In genomic region chr1:210584439-210585113, GRCh38 we compare ENCODE assay signal across 8 cellular contexts.
DNase-seq lines count a peak whose midpoint lies in the region; ATAC-seq lines count a peak whose summit lies in the region.

No MANE protein-coding gene starts in this region.

- ATAC-seq in GM18909 (IDR thresholded peaks at IDR 0.05; ENCODE audit: poor library complexity, unreplicated experiment) (peak; percentile 79), HG03354 (IDR thresholded peaks at IDR 0.05; ENCODE audit: poor library complexity, severe bottlenecking, unreplicated experiment) (peak; percentile 85)

- peak overlapping the region; percentile 65 for H3K27ac ChIP-seq in caudate nucleus (ENCODE audit: low read depth, low read length)

- DNase-seq in AG08395 (ENCODE audit: low spot score) (peak; percentile 86), NCI-H345 (lab: John Stamatoyannopoulos, UW) (peak; percentile 97), caudate nucleus (lab: John Stamatoyannopoulos, UW) (peak; percentile 19 to 97 (median 81)), kidney glomerular epithelial cell (lab: John Stamatoyannopoulos, UW) (peak; percentile 51)
- peak; percentile 19 for DNase-seq in activated CD4-positive, CD25-positive, alpha-beta regulatory T cell treated with anti-CD3 and anti-CD28 coated beads, Interleukin-2, amount 50 U/mL, for 16 hours (ENCODE audit: low read depth, low spot score)
- DNase-seq in stimulated activated CD4-positive, alpha-beta T cell treated with anti-CD3 and anti-CD28 coated beads, Interleukin-4, amount 100 ng/mL, for 1 hour, result peak; percentile 70

Comparison
In these comparisons a context has a peak if more than half of its experiments do, and no peak if none do; other contexts are left out.
1. Peak in every context shown above with its lines: DNase-seq, ATAC-seq and H3K27ac ChIP-seq.
2. DNase-seq: peak in every context shown above with its lines; median percentile 97 in NCI-H345; 86 in AG08395; 81 in caudate nucleus; 70 in stimulated activated CD4-positive, alpha-beta T cell treated with anti-CD3 and anti-CD28 coated beads, Interleukin-4, amount 100 ng/mL, for 1 hour; 51 in kidney glomerular epithelial cell; 19 in activated CD4-positive, CD25-positive, alpha-beta regulatory T cell treated with anti-CD3 and anti-CD28 coated beads, Interleukin-2, amount 50 U/mL, for 16 hours.